In the genomic region with DNA sequence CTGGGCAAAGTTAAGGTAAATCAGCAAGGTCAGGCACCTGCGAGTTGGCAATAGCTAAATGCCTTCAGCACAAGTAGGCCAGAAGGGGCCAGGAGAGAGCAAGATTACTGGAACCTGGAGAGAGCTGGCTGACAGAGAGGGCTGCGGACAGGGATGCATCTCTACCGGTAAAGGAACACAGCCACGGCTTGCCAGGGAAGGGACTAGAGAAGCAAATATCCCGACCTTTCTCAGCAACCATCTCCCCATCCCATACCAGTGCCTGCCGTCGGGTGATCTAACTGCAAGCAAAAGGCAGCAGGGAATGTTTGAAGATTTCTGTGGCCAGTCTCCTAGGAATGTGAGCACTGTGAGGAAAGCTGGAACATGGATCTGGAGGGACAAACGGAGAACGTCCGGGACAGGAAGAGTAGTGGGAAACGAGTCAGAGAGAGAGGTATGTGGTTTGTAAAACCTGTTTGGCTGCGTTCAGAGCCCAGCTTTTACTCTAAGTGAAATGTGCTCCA, we compare ENCODE assay signal across 12 cellular contexts. TPM values are rescaled to one million over a fixed set of nuclear protein-coding genes. Genes with fewer than 3 reads are reported as not detected.
DNase-seq lines count a peak whose midpoint lies in the region; ATAC-seq and TF ChIP-seq lines count a peak whose summit lies in the region.
"Had no signal": no experiment of that assay in that cellular context is flagged by ENCODE, and none has a peak within 500 bp of the region (broad histone marks: within the 10 kb centered on the region; RNA-seq: fewer than 3 reads in every experiment).

No MANE protein-coding gene starts in this region.

- no peak for TF ChIP-seq POLR2A in transverse colon (IDR thresholded peaks at IDR 0.05)

- peaks cover 61% of the 10 kb centered on the region for H3F3A ChIP-seq in PC-9 (ENCODE audit: insufficient read depth, low read depth)

- no peaks in the 10 kb centered on the region for H4K20me1 ChIP-seq in PC-9 (ENCODE audit: insufficient read depth)

- peak; percentile 61 for TF ChIP-seq CTCF in PC-9 (conservative IDR thresholded peaks at IDR 0.05)
- TF ChIP-seq CTCF in mucosa of descending colon (IDR thresholded peaks at IDR 0.05) = no peak
- no peak for TF ChIP-seq CTCF in GM13977 (IDR thresholded peaks at IDR 0.05; ENCODE audit: extremely low read depth, insufficient read depth, missing control alignments)
- no peak for TF ChIP-seq CTCF in transverse colon (IDR thresholded peaks at IDR 0.05)

- CTCF ChIA-PET in PC-9 (lab: Charles Lee) = interaction anchor here (0.6 to 1.7 kb wide), 14 partner anchors 9 to 426 kb away, joined by 3 to 13 read pairs (median 5); a partner anchor contains a TSS

- no peak for TF ChIP-seq EP300 in transverse colon (IDR thresholded peaks at IDR 0.05; ENCODE audit: low read depth)

- intact Hi-C loops in PC-9 (cut with micrococcal nuclease; ENCODE audit: unreplicated experiment) (loop anchor here (5.0 kb wide), 6 partner anchors 63 to 437 kb away; a partner anchor contains a TSS), mucosa of descending colon (cut with DNase I, micrococcal nuclease) (no loop called here), transverse colon (cut with DNase I; ENCODE audit: low total_unique reads) (loop anchor here (10.0 kb wide), 1 partner anchor 391 kb away; no protein-coding TSS in a partner anchor)

- peak overlapping the region; percentile 69 for H2AFZ ChIP-seq in PC-9

- H3K9me2 ChIP-seq in PC-9 (ENCODE audit: insufficient read depth) = no peaks in the 10 kb centered on the region

- H3K36me3 ChIP-seq in PC-9 (ENCODE audit: low read depth) (no peaks in the 10 kb centered on the region), mucosa of descending colon (ENCODE audit: low read depth) (no peaks in the 10 kb centered on the region), transverse colon (no peaks in the 10 kb centered on the region)

- H3K4me3 ChIP-seq in PC-9 = peak overlapping the region; percentile 54
- no peak overlapping the region for H3K4me3 ChIP-seq in mucosa of descending colon
- H3K4me3 ChIP-seq in transverse colon = no peak overlapping the region

- peak; percentile 82 for DNase-seq in G401 (ENCODE audit: low spot score)
- DNase-seq in PC-9 = peak; percentile 75 to 88
- DNase-seq in mucosa of descending colon = no peak
- DNase-seq in GM13977 (ENCODE audit: low spot score) = no peak
- DNase-seq in transverse colon = no peak
- DNase-seq: KBM-7; NK-92 treated with Interleukin-12 subunit alpha and Interleukin-12 subunit beta, amount 100 ng/mL, for 24 hours had no signal

- peaks cover 26% of the 10 kb centered on the region for H3K79me2 ChIP-seq in PC-9 (ENCODE audit: low read depth)

- H3K9me3 ChIP-seq in PC-9 (ENCODE audit: insufficient read depth, low read depth) (no peaks in the 10 kb centered on the region), mucosa of descending colon (no peaks in the 10 kb centered on the region), transverse colon (no peaks in the 10 kb centered on the region)

- peaks cover 77% of the 10 kb centered on the region for H3K4me1 ChIP-seq in PC-9 (replicated peaks; ENCODE audit: insufficient read depth)
- H3K4me1 ChIP-seq in mucosa of descending colon (ENCODE audit: low read depth) = no peaks in the 10 kb centered on the region
- no peaks in the 10 kb centered on the region for H3K4me1 ChIP-seq in transverse colon

- POLR2A ChIA-PET in PC-9 (lab: Charles Lee; ENCODE audit: unreplicated experiment) = interaction anchor here (0.6 to 1.3 kb wide), 6 partner anchors 9 to 147 kb away, joined by 4 to 32 read pairs (median 15); no protein-coding TSS in a partner anchor

- BruUV-seq in PC-9 (replicated peaks; lab: Mats Ljungman, UMichigan) = TSS peak; percentile 29

- H3K4me2 ChIP-seq in PC-9 = peak overlapping the region; percentile 89

- in situ Hi-C loops in G401 (cut with HindIII; ENCODE audit: low sequenced_read_pairs) (no loop called here), GM13977 (cut with MboI; ENCODE audit: low pct_unique_long_range_greater_than_20kb, low sequenced_read_pairs, unreplicated experiment) (no loop called here), transverse colon (cut with MboI; ENCODE audit: low pct_ligation_motif_present in 1 of 4, low pct_unique_long_range_greater_than_20kb in 1 of 4, low sequenced_read_pairs in 3 of 4) (loop anchor here in 2 of 4 donors (25.0 kb wide), 1 partner anchor 112 kb away; no protein-coding TSS in a partner anchor)

- 50 to 52% methylated on average over 10 to 12 of the region's 12 CpGs for WGBS in transverse colon (ENCODE audit: low coverage in 1 of 2), 2 donors

- H3K27ac ChIP-seq in PC-9 = peak overlapping the region; percentile 94
- no peak overlapping the region for H3K27ac ChIP-seq in transverse colon

- H3K27me3 ChIP-seq in PC-9 (ENCODE audit: insufficient read depth, low read depth) (no peaks in the 10 kb centered on the region), transverse colon (no peaks in the 10 kb centered on the region)

- ATAC-seq in esophagus mucosa (peak; percentile 53), mucosa of descending colon (peak; percentile 31), HG03342 (IDR thresholded peaks at IDR 0.05; ENCODE audit: unreplicated experiment) (no peak), HG03432 (IDR thresholded peaks at IDR 0.05; ENCODE audit: unreplicated experiment) (no peak)
- ATAC-seq: activated CD4-positive, CD25-positive, alpha-beta regulatory T cell treated with anti-CD3 and anti-CD28 coated beads, Interleukin-2, amount 50 U/mL, for 24 hours; activated naive CD4-positive, alpha-beta T cell treated with anti-CD3 and anti-CD28 coated beads, Interleukin-2, amount 50 U/mL, for 72 hours had no signal

RNA-seq across cellular contexts. Expression of a gene that starts 15.9 kb away (rescaled TPM):
- 1.1 TPM in 1 of 2 replicates, not detected in the other for total RNA-seq in G401 (2014; rRNA removed; shearing (Covaris generic))
- total RNA-seq in PC-9 (2021) = 101 and 111 TPM in 2 replicates
- total RNA-seq in esophagus mucosa = 22.4 TPM
- 10 to 100 TPM in 1 of 3 donors, 1 to 10 TPM in 2; 4.1 to 12.4 (median 7.4) TPM for total RNA-seq in mucosa of descending colon
- 1 to 10 TPM; 4.2 to 6.5 (median 4.7) TPM for total RNA-seq in transverse colon

Comparison
In these comparisons a context has a peak if more than half of its experiments do, and no peak if none do; other contexts are left out.
1. DNase-seq: peak in G401 (single experiment) and PC-9 (2 of 2); none in mucosa of descending colon (0 of 3), GM13977 (single experiment) and transverse colon (single experiment).
2. ATAC-seq: peak in esophagus mucosa (single experiment) and mucosa of descending colon (single experiment); none in HG03342 (single experiment) and HG03432 (single experiment).
3. intact Hi-C loops: an anchor here in PC-9 (5.0 kb wide) and transverse colon (10.0 kb wide); none called in mucosa of descending colon.